Comparison of ENCODE assay signal across 39 cellular contexts in genomic region chr2:54889053-54889452, GRCh38.
"Had no signal": no experiment of that assay in that cellular context is flagged by ENCODE, and none has a peak within 500 bp of the region (broad histone marks: within the 10 kb centered on the region; RNA-seq: fewer than 3 reads in every experiment).

No MANE protein-coding gene starts in this region.

- ATAC-seq: activated naive CD4-positive, alpha-beta T cell treated with anti-CD3 and anti-CD28 coated beads, Interleukin-2, amount 50 U/mL, for 72 hours; activated naive CD8-positive, alpha-beta T cell treated with anti-CD3 and anti-CD28 coated beads, Interleukin-2, amount 50 U/mL, for 24 hours; activated T-cell treated with anti-CD3 and anti-CD28 coated beads, Interleukin-2, amount 50 U/mL, for 4 hours; activated T-cell treated with anti-CD3 and anti-CD28 coated beads, Interleukin-2, amount 50 U/mL, for 72 hours; activated T-helper 17 cell treated with anti-CD3 and anti-CD28 coated beads, Interleukin-2, amount 50 U/mL, for 72 hours; body of pancreas had no signal

- H3K4me3 ChIP-seq: adrenal gland, ascending aorta, body of pancreas, breast epithelium, cardiac muscle cell had no signal

- H3K27ac ChIP-seq: adrenal gland, ascending aorta, body of pancreas, brain microvascular endothelial cell, breast epithelium, cardiac muscle cell had no signal

- H3K27me3 Mint-ChIP-seq: activated naive CD8-positive, alpha-beta T cell treated with anti-CD3 and anti-CD28 coated beads for 36 hours had no signal

- H3K27me3 ChIP-seq: adrenal gland, ascending aorta, body of pancreas, breast epithelium, cardiac muscle cell had no signal

- DNase-seq: activated effector memory CD4-positive, alpha-beta T cell treated with anti-CD3 and anti-CD28 coated beads, Interleukin-2, amount 50 U/mL, for 16 hours; activated effector memory CD4-positive, alpha-beta T cell treated with Interleukin-2 at 50 U/mL for 16 hours; activated gamma-delta T cell; activated gamma-delta T cell treated with Interleukin-2 at 50 U/mL for 16 hours; activated naive CD4-positive, alpha-beta T cell; activated naive CD4-positive, alpha-beta T cell treated with anti-CD3 and anti-CD28 coated beads for 36 hours; activated naive CD4-positive, alpha-beta T cell treated with anti-CD3 and anti-CD28 coated beads, Interleukin-2, amount 10 ng/mL, durations not matched to agents 7 days and 5 days; activated naive CD4-positive, alpha-beta T cell treated with anti-CD3 and anti-CD28 coated beads, Interleukin-2, amount 50 U/mL, for 16 hours; activated naive CD4-positive, alpha-beta T cell treated with Interleukin-2 at 50 U/mL for 16 hours; activated naive CD8-positive, alpha-beta T cell treated with anti-CD3 and anti-CD28 coated beads for 36 hours; activated naive CD8-positive, alpha-beta T cell treated with anti-CD3 and anti-CD28 coated beads, Interleukin-2, amount 10 ng/mL, durations not matched to agents 7 days and 5 days; activated naive CD8-positive, alpha-beta T cell treated with anti-CD3 and anti-CD28 coated beads, Interleukin-2, amount 50 U/mL, for 24 hours; activated T-cell treated with anti-CD3 and anti-CD28 coated beads, Interleukin-2, amount 50 U/mL, for 24 hours; activated T-cell treated with anti-CD3 and anti-CD28 coated beads, Interleukin-2, amount 50 U/mL, for 4 hours; activated T-cell treated with anti-CD3 and anti-CD28 coated beads, Interleukin-2, amount 50 U/mL, for 48 hours; activated T-cell treated with anti-CD3 and anti-CD28 coated beads, Interleukin-2, amount 50 U/mL, for 72 hours; adrenal gland; amniotic stem cell; amygdala; anterior cingulate cortex; aorta; body of pancreas; brain microvascular endothelial cell; caudate nucleus; central memory CD4-positive, alpha-beta T cell; cerebellar nuclear complex had no signal

- FAIRE-seq: astrocyte, bronchial epithelial cell had no signal

- H3K9me3 ChIP-seq: adrenal gland, ascending aorta, body of pancreas, breast epithelium had no signal

- H3K4me3 Mint-ChIP-seq: activated naive CD4-positive, alpha-beta T cell treated with anti-CD3 and anti-CD28 coated beads for 36 hours; activated naive CD4-positive, alpha-beta T cell treated with anti-CD3 and anti-CD28 coated beads, Interleukin-2, amount 10 ng/mL, durations not matched to agents 7 days and 5 days; activated naive CD4-positive, alpha-beta T cell treated with anti-CD3 and anti-CD28 coated beads, Interleukin-2, amount 50 U/mL, for 24 hours; activated naive CD8-positive, alpha-beta T cell; activated naive CD8-positive, alpha-beta T cell treated with anti-CD3 and anti-CD28 coated beads for 36 hours; activated naive CD8-positive, alpha-beta T cell treated with anti-CD3 and anti-CD28 coated beads, Interleukin-2, amount 10 ng/mL, durations not matched to agents 7 days and 5 days; activated naive CD8-positive, alpha-beta T cell treated with anti-CD3 and anti-CD28 coated beads, Interleukin-2, amount 50 U/mL, for 24 hours; activated T-cell treated with anti-CD3 and anti-CD28 coated beads, Interleukin-2, amount 50 U/mL, for 24 hours; activated T-cell treated with anti-CD3 and anti-CD28 coated beads, Interleukin-2, amount 50 U/mL, for 4 hours; activated T-cell treated with anti-CD3 and anti-CD28 coated beads, Interleukin-2, amount 50 U/mL, for 72 hours; activated T-helper 1 cell treated with anti-CD3 and anti-CD28 coated beads, Interleukin-12 subunit alpha, Interleukin-12 subunit beta, Interleukin-2, Interleukin-4 antibody, amounts not matched to agents 30 ng/mL and 10 ng/mL and 1 ng/mL, durations not matched to agents 14 hours and 24 hours and 36 hours; activated T-helper 17 cell treated with anti-CD3 and anti-CD28 coated beads, Interleukin-2, amount 50 U/mL, for 72 hours; brain; central memory CD8-positive, alpha-beta T cell had no signal

- H3K4me1 Mint-ChIP-seq: activated naive CD4-positive, alpha-beta T cell treated with anti-CD3 and anti-CD28 coated beads, Interleukin-2, amount 10 ng/mL, durations not matched to agents 7 days and 5 days; activated naive CD4-positive, alpha-beta T cell treated with anti-CD3 and anti-CD28 coated beads, Interleukin-2, amount 50 U/mL, for 24 hours; activated naive CD8-positive, alpha-beta T cell treated with anti-CD3 and anti-CD28 coated beads for 36 hours; activated naive CD8-positive, alpha-beta T cell treated with anti-CD3 and anti-CD28 coated beads, Interleukin-2, amount 10 ng/mL, durations not matched to agents 7 days and 5 days; activated naive CD8-positive, alpha-beta T cell treated with anti-CD3 and anti-CD28 coated beads, Interleukin-2, amount 50 U/mL, for 24 hours; activated T-helper 17 cell treated with anti-CD3 and anti-CD28 coated beads, Interleukin-2, amount 50 U/mL, for 72 hours; central memory CD8-positive, alpha-beta T cell had no signal

- H3K36me3 Mint-ChIP-seq: activated naive CD4-positive, alpha-beta T cell treated with anti-CD3 and anti-CD28 coated beads, Interleukin-2, amount 10 ng/mL, durations not matched to agents 7 days and 5 days; activated naive CD4-positive, alpha-beta T cell treated with anti-CD3 and anti-CD28 coated beads, Interleukin-2, amount 50 U/mL, for 72 hours; activated naive CD8-positive, alpha-beta T cell; activated naive CD8-positive, alpha-beta T cell treated with anti-CD3 and anti-CD28 coated beads for 36 hours; activated naive CD8-positive, alpha-beta T cell treated with anti-CD3 and anti-CD28 coated beads, Interleukin-2, amount 10 ng/mL, durations not matched to agents 7 days and 5 days; brain had no signal

- H3K27ac Mint-ChIP-seq: activated naive CD4-positive, alpha-beta T cell treated with anti-CD3 and anti-CD28 coated beads for 36 hours; activated naive CD4-positive, alpha-beta T cell treated with anti-CD3 and anti-CD28 coated beads, Interleukin-2, amount 10 ng/mL, durations not matched to agents 7 days and 5 days; activated naive CD4-positive, alpha-beta T cell treated with anti-CD3 and anti-CD28 coated beads, Interleukin-2, amount 50 U/mL, for 24 hours; activated naive CD4-positive, alpha-beta T cell treated with anti-CD3 and anti-CD28 coated beads, Interleukin-2, amount 50 U/mL, for 72 hours; activated naive CD8-positive, alpha-beta T cell; activated naive CD8-positive, alpha-beta T cell treated with anti-CD3 and anti-CD28 coated beads for 36 hours; activated naive CD8-positive, alpha-beta T cell treated with anti-CD3 and anti-CD28 coated beads, Interleukin-2, amount 10 ng/mL, durations not matched to agents 7 days and 5 days; activated naive CD8-positive, alpha-beta T cell treated with anti-CD3 and anti-CD28 coated beads, Interleukin-2, amount 50 U/mL, for 24 hours; activated T-cell treated with anti-CD3 and anti-CD28 coated beads, Interleukin-2, amount 50 U/mL, for 24 hours; activated T-cell treated with anti-CD3 and anti-CD28 coated beads, Interleukin-2, amount 50 U/mL, for 72 hours; activated T-helper 1 cell treated with anti-CD3 and anti-CD28 coated beads, Interleukin-12 subunit alpha, Interleukin-12 subunit beta, Interleukin-2, Interleukin-4 antibody, amounts not matched to agents 30 ng/mL and 10 ng/mL and 1 ng/mL, durations not matched to agents 14 hours and 24 hours and 36 hours; activated T-helper 17 cell treated with anti-CD3 and anti-CD28 coated beads, Interleukin-2, amount 50 U/mL, for 72 hours; activated T-helper 2 cell treated with anti-CD3 and anti-CD28 coated beads, Interferon-gamma antibody, Interleukin-2, Interleukin-4, amounts not matched to agents 10 μg/mL and 5 μg/mL and 100 μg/mL, durations not matched to agents 14 hours and 24 hours and 36 hours had no signal

- H3K36me3 ChIP-seq: adrenal gland, ascending aorta, brain microvascular endothelial cell, breast epithelium, cardiac muscle cell had no signal

- H3K4me1 ChIP-seq: adrenal gland, ascending aorta, body of pancreas, breast epithelium had no signal

- H3K9me3 Mint-ChIP-seq: activated naive CD4-positive, alpha-beta T cell treated with anti-CD3 and anti-CD28 coated beads for 36 hours; activated naive CD4-positive, alpha-beta T cell treated with anti-CD3 and anti-CD28 coated beads, Interleukin-2, amount 10 ng/mL, durations not matched to agents 7 days and 5 days; activated naive CD4-positive, alpha-beta T cell treated with anti-CD3 and anti-CD28 coated beads, Interleukin-2, amount 50 U/mL, for 24 hours; activated naive CD4-positive, alpha-beta T cell treated with anti-CD3 and anti-CD28 coated beads, Interleukin-2, amount 50 U/mL, for 72 hours; activated naive CD8-positive, alpha-beta T cell treated with anti-CD3 and anti-CD28 coated beads for 36 hours; activated naive CD8-positive, alpha-beta T cell treated with anti-CD3 and anti-CD28 coated beads, Interleukin-2, amount 10 ng/mL, durations not matched to agents 7 days and 5 days; activated naive CD8-positive, alpha-beta T cell treated with anti-CD3 and anti-CD28 coated beads, Interleukin-2, amount 50 U/mL, for 24 hours; activated T-cell treated with anti-CD3 and anti-CD28 coated beads, Interleukin-2, amount 50 U/mL, for 24 hours; activated T-cell treated with anti-CD3 and anti-CD28 coated beads, Interleukin-2, amount 50 U/mL, for 4 hours; activated T-cell treated with anti-CD3 and anti-CD28 coated beads, Interleukin-2, amount 50 U/mL, for 72 hours; activated T-helper 1 cell treated with anti-CD3 and anti-CD28 coated beads, Interleukin-12 subunit alpha, Interleukin-12 subunit beta, Interleukin-2, Interleukin-4 antibody, amounts not matched to agents 30 ng/mL and 10 ng/mL and 1 ng/mL, durations not matched to agents 14 hours and 24 hours and 36 hours; activated T-helper 17 cell treated with anti-CD3 and anti-CD28 coated beads, Interleukin-2, amount 50 U/mL, for 72 hours; activated T-helper 2 cell treated with anti-CD3 and anti-CD28 coated beads, Interferon-gamma antibody, Interleukin-2, Interleukin-4, amounts not matched to agents 10 μg/mL and 5 μg/mL and 100 μg/mL, durations not matched to agents 14 hours and 24 hours and 36 hours; central memory CD8-positive, alpha-beta T cell had no signal
